8 cellular contexts compared by ENCODE assay signal in the genomic region with DNA sequence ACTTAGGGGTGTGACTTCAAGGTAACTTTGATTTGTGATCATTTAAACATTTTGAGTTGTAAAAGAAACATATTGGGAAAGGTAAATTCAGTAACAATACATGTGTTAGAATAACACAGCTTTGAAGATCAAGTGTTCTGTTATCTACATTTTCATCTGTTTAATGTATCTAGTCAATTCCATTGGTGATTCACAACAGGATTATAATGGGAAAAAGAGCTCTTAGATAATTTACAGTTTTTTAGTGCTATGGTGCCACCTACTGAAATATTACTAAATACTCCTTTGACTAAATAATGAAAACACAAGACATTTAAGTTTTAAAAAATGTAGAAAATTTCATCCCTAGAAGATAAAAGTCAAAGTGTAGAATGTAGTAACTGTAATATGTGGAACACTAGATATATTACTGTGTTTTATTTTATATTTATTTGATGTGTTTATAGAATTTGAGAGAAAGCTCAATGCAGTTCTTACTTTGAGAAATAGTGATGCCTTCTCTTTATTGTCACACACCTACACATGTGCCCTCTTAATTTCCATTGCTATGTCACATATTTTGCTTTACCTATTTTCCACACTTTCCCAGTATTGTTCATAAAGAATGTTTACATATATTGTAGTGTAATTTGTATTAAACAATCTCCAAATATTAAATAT. TPM values are rescaled to one million over a fixed set of nuclear protein-coding genes. Genes with fewer than 3 reads are reported as not detected.
DNase-seq lines count a peak whose midpoint lies in the region; ATAC-seq and TF ChIP-seq lines count a peak whose summit lies in the region.

No MANE protein-coding gene starts in this region.

- H3K27ac ChIP-seq in left ventricle myocardium inferior (replicated peaks) (no peak overlapping the region), heart left ventricle (peak overlapping the region in 1 of 12 donors; percentile 87), aorta (ENCODE audit: low read depth in 1 of 2, low read length in 2 of 2) (no peak overlapping the region)

- peaks cover 17% of the 10 kb centered on the region for H3K4me1 Mint-ChIP-seq in osteocyte (ENCODE audit: unreplicated experiment)

- no peak for TF ChIP-seq POLR2A in heart left ventricle (IDR thresholded peaks at IDR 0.05)

- intact Hi-C loops in left ventricle myocardium inferior (cut with micrococcal nuclease) (no loop called here), heart left ventricle (cut with DNase I) (no loop called here), aorta (cut with DNase I) (no loop called here)

- no peak overlapping the region for H3K4me3 Mint-ChIP-seq in osteocyte (ENCODE audit: unreplicated experiment)

- H3K4me1 ChIP-seq in left ventricle myocardium inferior: no peaks in the 10 kb centered on the region
- H3K4me1 ChIP-seq in heart left ventricle: peaks cover 0 to 91% (median 0%) of the 10 kb centered on the region in 12 donors
- H3K4me1 ChIP-seq in aorta (ENCODE audit: control insufficient read depth in 1 of 2, insufficient read depth in 2 of 2, low read length in 2 of 2): no peaks in the 10 kb centered on the region

- H3K36me3 ChIP-seq in left ventricle myocardium inferior (no peaks in the 10 kb centered on the region), heart left ventricle (no peaks in the 10 kb centered on the region), aorta (ENCODE audit: control insufficient read depth in 1 of 2, insufficient read depth in 2 of 2, low read length in 1 of 2) (no peaks in the 10 kb centered on the region)

- H3K4me3 ChIP-seq in left ventricle myocardium inferior (no peak overlapping the region), heart left ventricle (no peak overlapping the region), aorta (ENCODE audit: low read length in 2 of 2) (no peak overlapping the region)

- TF ChIP-seq CTCF in left ventricle myocardium inferior (IDR thresholded peaks at IDR 0.05; ENCODE audit: borderline replicate concordance): peak; percentile 27
- TF ChIP-seq CTCF in heart left ventricle (IDR thresholded peaks at IDR 0.05): peak in 6 of 12 donors; percentile 13 to 41 (median 36)
- TF ChIP-seq CTCF in osteocyte (IDR thresholded peaks at IDR 0.05): peak; percentile 60

- H3K9me3 ChIP-seq in left ventricle myocardium inferior (replicated peaks) (no peaks in the 10 kb centered on the region), heart left ventricle (no peaks in the 10 kb centered on the region), aorta (ENCODE audit: control insufficient read depth, low read length) (no peaks in the 10 kb centered on the region)

- no peak overlapping the region for H3K27ac Mint-ChIP-seq in osteocyte (ENCODE audit: unreplicated experiment)

- H3K27me3 ChIP-seq in left ventricle myocardium inferior (ENCODE audit: low read depth): no peaks in the 10 kb centered on the region
- no peaks in the 10 kb centered on the region for H3K27me3 ChIP-seq in heart left ventricle
- H3K27me3 ChIP-seq in aorta (ENCODE audit: control insufficient read depth in 1 of 2, insufficient read depth in 2 of 2, low read length in 1 of 2): no peaks in the 10 kb centered on the region

- H3K36me3 Mint-ChIP-seq in osteocyte (ENCODE audit: unreplicated experiment): no peaks in the 10 kb centered on the region

- no peak for DNase-seq in left ventricle myocardium inferior
- DNase-seq in heart left ventricle: no peak
- DNase-seq in NCI-H748 (lab: John Stamatoyannopoulos, UW; ENCODE audit: unreplicated experiment): peak; percentile 25
- DNase-seq in central memory CD4-positive, alpha-beta T cell: peak; percentile 33
- DNase-seq in osteocyte (ENCODE audit: extremely low spot score, unreplicated experiment): no peak
- no peak for DNase-seq in aorta

- H3K9me3 Mint-ChIP-seq in osteocyte (ENCODE audit: unreplicated experiment): no peaks in the 10 kb centered on the region

- no peaks in the 10 kb centered on the region for H3K27me3 Mint-ChIP-seq in osteocyte (ENCODE audit: unreplicated experiment)

- no peak for ATAC-seq in heart left ventricle
- no peak for ATAC-seq in HG02623 (IDR thresholded peaks at IDR 0.05; ENCODE audit: unreplicated experiment)
- ATAC-seq in HG02885 (IDR thresholded peaks at IDR 0.05; ENCODE audit: poor library complexity, unreplicated experiment): no peak
- ATAC-seq in aorta (ENCODE audit: low FRiP score): no peak

RNA-seq across cellular contexts. Expression of a gene that starts 47.4 kb away (rescaled TPM):
- total RNA-seq in left ventricle myocardium inferior (7.5 TPM), heart left ventricle (10 to 100 TPM in 2 of 9 donors, 1 to 10 TPM in 7; 3.4 to 99.3 (median 5.2) TPM), osteocyte (not detected in 2 replicates), aorta (10 to 100 TPM; 46.6 to 89.9 TPM)
- polyA plus RNA-seq in heart left ventricle (1 to 10 TPM in 1 of 2 donors, under 1 TPM in 1; 0.65 to 2.6 TPM), aorta (10 to 100 TPM in 1 of 2 donors, 1 to 10 TPM in 1; 1.4 to 12.9 TPM)

Comparison
In these comparisons a context has a peak if more than half of its experiments do, and no peak if none do; other contexts are left out.
1. DNase-seq: peak in NCI-H748 (single experiment) and central memory CD4-positive, alpha-beta T cell (single experiment); none in left ventricle myocardium inferior (single experiment), heart left ventricle (0 of 5), osteocyte (single experiment) and aorta (0 of 2).